In genomic region chr17:67993153-67993997, GRCh38 we compare ENCODE assay signal across 8 cellular contexts. TPM values are rescaled to one million over a fixed set of nuclear protein-coding genes. Genes with fewer than 3 reads are reported as not detected.
DNase-seq lines count a peak whose midpoint lies in the region; ATAC-seq and TF ChIP-seq lines count a peak whose summit lies in the region.

No MANE protein-coding gene starts in this region.

- WGBS in lung, 2 donors = 0% methylated on average over 63 to 144 of the region's 144 CpGs

- peak; percentile 84 for ATAC-seq in GM19035 (IDR thresholded peaks at IDR 0.05; ENCODE audit: unreplicated experiment)
- peak; percentile 77 for ATAC-seq in HG03196 (IDR thresholded peaks at IDR 0.05; ENCODE audit: unreplicated experiment)
- ATAC-seq in lung (ENCODE audit: insufficient read depth, low FRiP score) = peak; percentile 87

- no peaks in the 10 kb centered on the region for H3K27me3 ChIP-seq in lung (ENCODE audit: control insufficient read depth, insufficient read depth)

- DNase-seq in Ammon's horn (ENCODE audit: low spot score) (peak; percentile 88), NCI-H510A treated with DMSO at 0.1 percent for 48 hours (lab: John Stamatoyannopoulos, UW) (peak; percentile 75), ecto neural progenitor cell (ENCODE audit: low spot score) (peak; percentile 92), lung (ENCODE audit: low spot score) (peak; percentile 72)
- peak; percentile 72 to 76 for DNase-seq in activated CD4-positive, alpha-beta T cell treated with anti-CD3 and anti-CD28 coated beads, Interleukin-2, amount 50 U/mL, for 48 hours
- DNase-seq in stimulated activated CD4-positive, alpha-beta T cell treated with anti-CD3 and anti-CD28 coated beads, TNF-alpha, amount 100 ng/mL, for 1 hour (ENCODE audit: low read depth in 3 of 3, low spot score in 1 of 3) = peak; percentile 17 to 64 (median 25)

- H3K9me3 ChIP-seq in lung (ENCODE audit: control insufficient read depth in 2 of 2, insufficient read depth in 1 of 2, low read length in 1 of 2) = no peaks in the 10 kb centered on the region

- no peak for TF ChIP-seq CTCF in lung (IDR thresholded peaks at IDR 0.05; ENCODE audit: control extremely low read depth, extremely low read depth)

- H3K36me3 ChIP-seq in lung (ENCODE audit: control insufficient read depth in 2 of 2, insufficient read depth in 2 of 2, low read length in 2 of 2) = no peaks in the 10 kb centered on the region

- peak overlapping the region; percentile 95 to 98 for H3K27ac ChIP-seq in lung (ENCODE audit: low read depth in 1 of 2, low read length in 1 of 2)

- H3K4me1 ChIP-seq in lung (ENCODE audit: control insufficient read depth in 2 of 2, insufficient read depth in 2 of 2, low read length in 2 of 2) = peaks cover 3 to 11% of the 10 kb centered on the region in 2 donors

- H3K4me3 ChIP-seq in lung = peak overlapping the region; percentile 75

RNA-seq across cellular contexts. Expression of gene C17orf58, which starts 2.9 kb away (rescaled TPM):
- total RNA-seq in lung = 10 to 100 TPM; 11.2 to 11.6 TPM
- 10 to 100 TPM in 1 of 2 donors, 1 to 10 TPM in 1; 7.0 to 11.0 TPM for polyA plus RNA-seq in lung

RNA-seq across cellular contexts. Expression of gene KPNA2, which starts 42.2 kb away (rescaled TPM):
- total RNA-seq in lung = 10 to 100 TPM; 17.5 to 20.2 TPM
- 10 to 100 TPM; 16.1 to 24.4 TPM for polyA plus RNA-seq in lung

Comparison
In these comparisons a context has a peak if more than half of its experiments do, and no peak if none do; other contexts are left out.
1. Peak in every context shown above with its lines: DNase-seq, ATAC-seq, H3K4me3 ChIP-seq and H3K27ac ChIP-seq.
2. DNase-seq: peak in every context shown above with its lines; median percentile 92 in ecto neural progenitor cell; 88 in Ammon's horn; 75 in NCI-H510A treated with DMSO at 0.1 percent for 48 hours; 74 in activated CD4-positive, alpha-beta T cell treated with anti-CD3 and anti-CD28 coated beads, Interleukin-2, amount 50 U/mL, for 48 hours; 72 in lung; 25 in stimulated activated CD4-positive, alpha-beta T cell treated with anti-CD3 and anti-CD28 coated beads, TNF-alpha, amount 100 ng/mL, for 1 hour.